8 cellular contexts compared by ENCODE assay signal in genomic region chr2:25453199-25453903, GRCh38.
DNase-seq lines count a peak whose midpoint lies in the region; ATAC-seq and TF ChIP-seq lines count a peak whose summit lies in the region.

No MANE protein-coding gene starts in this region.

- no peak overlapping the region for H3K4me3 ChIP-seq in esophagus muscularis mucosa
- no peak overlapping the region for H3K4me3 ChIP-seq in GM23338

- 54% methylated on average over 3 of the region's 3 CpGs for WGBS in esophagus muscularis mucosa

- H3K36me3 ChIP-seq in esophagus muscularis mucosa (peaks cover 0 to 6% (median 0%) of the 10 kb centered on the region in 4 donors), GM23338 (ENCODE audit: insufficient read depth) (no peaks in the 10 kb centered on the region)

- H3K9me2 ChIP-seq in GM23338 (ENCODE audit: insufficient read depth) = no peaks in the 10 kb centered on the region

- H3K27ac Mint-ChIP-seq in activated naive CD8-positive, alpha-beta T cell treated with anti-CD3 and anti-CD28 coated beads, Interleukin-2, amount 10 ng/mL, durations not matched to agents 7 days and 5 days = peak overlapping the region; percentile 82
- H3K27ac Mint-ChIP-seq in GM23338 = no peak overlapping the region

- peak overlapping the region in 1 of 4 donors; percentile 20 for H3K27ac ChIP-seq in esophagus muscularis mucosa (replicated peaks in 1 of 4)
- H3K27ac ChIP-seq in GM23338 (ENCODE audit: low read depth) = no peak overlapping the region
- H3K27ac ChIP-seq in caudate nucleus (ENCODE audit: low read depth, low read length) = no peak overlapping the region

- H3K27me3 Mint-ChIP-seq in activated naive CD8-positive, alpha-beta T cell treated with anti-CD3 and anti-CD28 coated beads, Interleukin-2, amount 10 ng/mL, durations not matched to agents 7 days and 5 days = no peaks in the 10 kb centered on the region
- peaks cover 1% of the 10 kb centered on the region for H3K27me3 Mint-ChIP-seq in GM23338 (ENCODE audit: insufficient read depth, low read depth, poor library complexity)

- H3K4me2 ChIP-seq in GM23338 = no peak overlapping the region

- no peak for TF ChIP-seq EP300 in esophagus muscularis mucosa (IDR thresholded peaks at IDR 0.05)

- H3K36me3 Mint-ChIP-seq in activated naive CD8-positive, alpha-beta T cell treated with anti-CD3 and anti-CD28 coated beads, Interleukin-2, amount 10 ng/mL, durations not matched to agents 7 days and 5 days = peaks cover 23% of the 10 kb centered on the region
- no peaks in the 10 kb centered on the region for H3K36me3 Mint-ChIP-seq in GM23338 (ENCODE audit: low read depth)

- ATAC-seq in HG03139 (IDR thresholded peaks at IDR 0.05; ENCODE audit: unreplicated experiment) (peak; percentile 63), GM23338 (no peak)
- peak; percentile 91 for ATAC-seq in activated naive CD8-positive, alpha-beta T cell treated with anti-CD3 and anti-CD28 coated beads, Interleukin-2, amount 10 ng/mL, durations not matched to agents 7 days and 5 days (ENCODE audit: low read depth)

- peaks cover 24% of the 10 kb centered on the region for H3K4me1 Mint-ChIP-seq in activated naive CD8-positive, alpha-beta T cell treated with anti-CD3 and anti-CD28 coated beads, Interleukin-2, amount 10 ng/mL, durations not matched to agents 7 days and 5 days
- H3K4me1 Mint-ChIP-seq in GM23338 = peaks cover 11% of the 10 kb centered on the region

- H3K9me3 ChIP-seq in esophagus muscularis mucosa = no peaks in the 10 kb centered on the region

- TF ChIP-seq CTCF in esophagus muscularis mucosa (IDR thresholded peaks at IDR 0.05) (no peak), GM23338 (conservative IDR thresholded peaks at IDR 0.05; ENCODE audit: low read depth in 2 of 2) (no peak)

- peaks cover 4 to 34% (median 28%) of the 10 kb centered on the region in 4 donors for H3K4me1 ChIP-seq in esophagus muscularis mucosa
- H3K4me1 ChIP-seq in GM23338 (ENCODE audit: insufficient read depth) = no peaks in the 10 kb centered on the region

- H4K20me1 ChIP-seq in GM23338 (replicated peaks; ENCODE audit: insufficient read depth) = no peaks in the 10 kb centered on the region

- no peaks in the 10 kb centered on the region for H3K9me3 Mint-ChIP-seq in activated naive CD8-positive, alpha-beta T cell treated with anti-CD3 and anti-CD28 coated beads, Interleukin-2, amount 10 ng/mL, durations not matched to agents 7 days and 5 days
- no peaks in the 10 kb centered on the region for H3K9me3 Mint-ChIP-seq in GM23338

- intact Hi-C loops in esophagus muscularis mucosa (cut with DNase I) = no loop called here

- H3K4me3 Mint-ChIP-seq in activated naive CD8-positive, alpha-beta T cell treated with anti-CD3 and anti-CD28 coated beads, Interleukin-2, amount 10 ng/mL, durations not matched to agents 7 days and 5 days = peak overlapping the region; percentile 65
- no peak overlapping the region for H3K4me3 Mint-ChIP-seq in GM23338

- peak; percentile 2 for DNase-seq in stimulated activated naive CD4-positive, alpha-beta T cell treated with Interleukin-2 at 50 U/mL for 16 hours (lab: John Stamatoyannopoulos, UW)
- no peak for DNase-seq in stimulated activated naive CD4-positive, alpha-beta T cell (lab: John Stamatoyannopoulos, UW)
- DNase-seq in activated naive CD8-positive, alpha-beta T cell treated with anti-CD3 and anti-CD28 coated beads, Interleukin-2, amount 10 ng/mL, durations not matched to agents 7 days and 5 days = no peak
- DNase-seq in esophagus muscularis mucosa (ENCODE audit: extremely low spot score) (no peak), GM23338 (ENCODE audit: low spot score) (no peak), cerebellar nuclear complex (lab: John Stamatoyannopoulos, UW) (no peak), caudate nucleus (lab: John Stamatoyannopoulos, UW) (no peak)

- H3K27me3 ChIP-seq in esophagus muscularis mucosa (no peaks in the 10 kb centered on the region), GM23338 (ENCODE audit: insufficient read depth) (no peaks in the 10 kb centered on the region)

- POLR2A ChIA-PET in activated naive CD8-positive, alpha-beta T cell treated with anti-CD3 and anti-CD28 coated beads, Interleukin-2, amount 10 ng/mL, durations not matched to agents 7 days and 5 days (lab: Charles Lee) = interaction anchor here (0.8 to 1.0 kb wide), 2 partner anchors 50 to 76 kb away, joined by 4 read pairs; no protein-coding TSS in a partner anchor

- no peaks in the 10 kb centered on the region for H3K79me2 ChIP-seq in GM23338 (replicated peaks; ENCODE audit: insufficient read depth)

- H2AFZ ChIP-seq in GM23338 = no peak overlapping the region

- no peaks in the 10 kb centered on the region for H3F3A ChIP-seq in GM23338 (replicated peaks; ENCODE audit: low read depth)

- no peak for TF ChIP-seq POLR2A in esophagus muscularis mucosa (IDR thresholded peaks at IDR 0.05; ENCODE audit: low read depth)

TF ChIP-seq in GM23338, 12 proteins besides CTCF, POLR2A, EP300 and RAD21:
- TF ChIP-seq ZNF114 (CRISPR knock-in tag; IDR thresholded peaks at IDR 0.05) (no peak), POLR2AphosphoS5 (IDR thresholded peaks at IDR 0.05; ENCODE audit: low read depth) (no peak)
